Comparison of ENCODE assay signal across 8 cellular contexts in the genomic region with DNA sequence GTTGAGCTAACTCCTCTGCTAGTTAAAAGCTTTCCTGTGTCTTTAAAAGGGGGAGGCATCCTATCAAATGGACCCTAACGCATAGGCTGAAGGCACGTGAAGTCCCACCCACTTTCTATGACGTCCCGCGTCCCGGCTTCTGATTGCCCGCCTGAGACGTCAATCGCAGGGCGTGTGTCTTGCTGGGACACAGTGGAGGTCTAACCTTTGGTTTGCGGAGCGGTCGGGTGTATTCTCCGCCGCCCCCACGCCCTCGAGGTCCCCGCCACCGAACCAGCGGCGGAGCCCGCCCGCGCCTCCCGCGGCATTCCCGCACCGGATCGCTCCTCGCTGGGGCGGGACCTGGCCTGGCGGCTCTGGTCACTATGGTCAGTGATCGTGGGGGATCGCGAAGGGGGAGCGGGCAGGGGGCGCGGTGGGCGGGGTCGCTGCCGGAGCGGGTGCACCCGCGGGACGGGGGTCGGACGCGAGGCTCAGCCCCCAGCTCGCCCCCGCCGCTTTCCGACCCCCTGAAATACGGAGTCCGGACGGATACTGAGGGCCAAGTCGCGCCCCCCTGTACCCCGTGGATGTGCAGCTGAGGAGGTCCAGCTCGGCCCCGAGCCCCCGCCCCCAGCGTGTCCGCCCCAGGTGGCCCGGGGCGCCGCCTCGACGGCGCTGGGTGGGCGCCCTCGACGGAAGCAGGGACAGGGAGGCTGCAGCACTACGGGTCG. TPM values are rescaled to one million over a fixed set of nuclear protein-coding genes. Genes with fewer than 3 reads are reported as not detected.
A peak's percentile ranks its signal among the peaks of the same experiment; 100 is the strongest.
DNase-seq lines count a peak whose midpoint lies in the region; ATAC-seq and TF ChIP-seq lines count a peak whose summit lies in the region.

A gene (plus strand): TSS at position 168 of the 713 bp plus-strand sequence. CDS start 198 bp downstream, at position 366.

- TF ChIP-seq EP300 in transverse colon (IDR thresholded peaks at IDR 0.05; ENCODE audit: low read depth) = no peak

- H3K9me3 ChIP-seq in adipocyte (ENCODE audit: control insufficient read depth, low read length) (no peaks in the 10 kb centered on the region), heart left ventricle (no peaks in the 10 kb centered on the region), trophoblast cell (ENCODE audit: insufficient read depth, low read depth, low read length) (no peaks in the 10 kb centered on the region), transverse colon (no peaks in the 10 kb centered on the region)

- H3K4ac ChIP-seq in trophoblast cell (ENCODE audit: low read depth, low read length) = no peak within 1 kb of the TSS

- H3K14ac ChIP-seq in trophoblast cell (ENCODE audit: low read length) = peak within 1 kb of the TSS; percentile 33

- H2BK5ac ChIP-seq in trophoblast cell (ENCODE audit: low read depth, low read length, poor library complexity) = no peak within 1 kb of the TSS

- H2BK120ac ChIP-seq in trophoblast cell (ENCODE audit: insufficient read depth, low read length, poor library complexity) = peak within 1 kb of the TSS; percentile 38

- H2BK12ac ChIP-seq in trophoblast cell (ENCODE audit: low read length) = no peak within 1 kb of the TSS

- WGBS in heart left ventricle, 4 donors = 0 to 2% (median 1%) methylated on average over 26 to 74 of the region's 74 CpGs
- no CpG with 5 or more reads among the region's 74 CpGs for WGBS in trophoblast cell (ENCODE audit: extremely low coverage, insufficient coverage, insufficient read length)
- 2% methylated on average over 20 of the region's 74 CpGs; no CpG with 5 or more reads in 1 of the 2 donors for WGBS in transverse colon (ENCODE audit: low coverage in 1 of 2), 2 donors

- no peaks in the 10 kb centered on the region for H3K79me2 ChIP-seq in trophoblast cell (ENCODE audit: control insufficient read depth, insufficient read depth, low read length, poor library complexity)

- peaks cover 3% of the 10 kb centered on the region for H3K4me1 ChIP-seq in adipocyte (ENCODE audit: control insufficient read depth, insufficient read depth, low read length)
- H3K4me1 ChIP-seq in heart left ventricle = peaks cover 0 to 15% (median 1%) of the 10 kb centered on the region in 12 donors
- peaks cover 0 to 10% of the 10 kb centered on the region in 2 experiments for H3K4me1 ChIP-seq in trophoblast cell (ENCODE audit: control insufficient read depth in 1 of 2, insufficient read depth in 2 of 2, low read length in 2 of 2)
- peaks cover 0 to 21% (median 11%) of the 10 kb centered on the region in 4 donors for H3K4me1 ChIP-seq in transverse colon

- H2AFZ ChIP-seq in trophoblast cell (ENCODE audit: insufficient read depth, low read length, poor library complexity) = peak within 1 kb of the TSS; percentile 71

- DNase-seq in GM10266 (ENCODE audit: extremely low spot score) (peak; percentile 100), NCI-H1417 treated with DMSO at 0.1 percent for 48 hours (lab: John Stamatoyannopoulos, UW) (peak; percentile 83), SW480 (ENCODE audit: low spot score) (peak; percentile 99), adipocyte (ENCODE audit: low read depth) (peak; percentile 99), heart left ventricle (peak; percentile 96 to 98 (median 98)), trophoblast cell (peak; percentile 99 to 100), transverse colon (peak; percentile 99)

- peak within 1 kb of the TSS; percentile 71 for H3K4me2 ChIP-seq in trophoblast cell (ENCODE audit: low read length)

- H2AK5ac ChIP-seq in trophoblast cell (ENCODE audit: low read length) = no peak within 1 kb of the TSS

- H3K36me3 ChIP-seq in adipocyte (ENCODE audit: control insufficient read depth, insufficient read depth, low read length, severe bottlenecking) = no peaks in the 10 kb centered on the region
- H3K36me3 ChIP-seq in heart left ventricle = no peaks in the 10 kb centered on the region
- H3K36me3 ChIP-seq in trophoblast cell (ENCODE audit: control insufficient read depth in 1 of 2, insufficient read depth in 2 of 2, low read length in 2 of 2) = no peaks in the 10 kb centered on the region
- no peaks in the 10 kb centered on the region for H3K36me3 ChIP-seq in transverse colon

- TF ChIP-seq POLR2A in heart left ventricle (IDR thresholded peaks at IDR 0.05) = no peak
- TF ChIP-seq POLR2A in transverse colon (IDR thresholded peaks at IDR 0.05) = no peak

- ATAC-seq in HG02798 (IDR thresholded peaks at IDR 0.05; ENCODE audit: poor library complexity, unreplicated experiment) = peak; percentile 99
- ATAC-seq in heart left ventricle = peak; percentile 98 to 100 (median 100)

- in situ Hi-C loops in transverse colon (cut with MboI; ENCODE audit: low pct_ligation_motif_present in 1 of 4, low pct_unique_long_range_greater_than_20kb in 1 of 4, low sequenced_read_pairs in 3 of 4) = no loop called here

- peak within 1 kb of the TSS in 2 of 12 donors; percentile 23 to 43 for H3K27ac ChIP-seq in heart left ventricle
- no peak within 1 kb of the TSS for H3K27ac ChIP-seq in trophoblast cell (ENCODE audit: low read depth, low read length)
- H3K27ac ChIP-seq in transverse colon = peak within 1 kb of the TSS in 3 of 4 donors; percentile 26 to 62 (median 46)

- H3K9ac ChIP-seq in adipocyte (ENCODE audit: low read length) (peak within 1 kb of the TSS; percentile 55), trophoblast cell (ENCODE audit: low read length) (no peak within 1 kb of the TSS)

- peaks cover 4% of the 10 kb centered on the region for H3K79me1 ChIP-seq in trophoblast cell (ENCODE audit: low read length)

- peak within 1 kb of the TSS; percentile 55 for H4K12ac ChIP-seq in trophoblast cell (ENCODE audit: low read depth, low read length)

- H3K23ac ChIP-seq in trophoblast cell (ENCODE audit: low read length) = no peak within 1 kb of the TSS

- no peak for TF ChIP-seq CTCF in GM10266 (IDR thresholded peaks at IDR 0.05; ENCODE audit: control insufficient read depth, insufficient read depth, low read depth, missing control alignments)
- TF ChIP-seq CTCF in heart left ventricle (IDR thresholded peaks at IDR 0.05) = no peak
- no peak for TF ChIP-seq CTCF in transverse colon (IDR thresholded peaks at IDR 0.05)

- peak within 1 kb of the TSS; percentile 82 for H4K91ac ChIP-seq in trophoblast cell (ENCODE audit: low read depth, low read length)

- H4K8ac ChIP-seq in trophoblast cell (ENCODE audit: low read depth, low read length) = peak within 1 kb of the TSS; percentile 75

- peak within 1 kb of the TSS; percentile 73 for H3K4me3 ChIP-seq in adipocyte (ENCODE audit: low read length)
- H3K4me3 ChIP-seq in heart left ventricle = peak within 1 kb of the TSS; percentile 50 to 80 (median 67)
- peak within 1 kb of the TSS; percentile 83 for H3K4me3 ChIP-seq in trophoblast cell (ENCODE audit: low read depth, low read length)
- peak within 1 kb of the TSS; percentile 50 to 79 (median 73) for H3K4me3 ChIP-seq in transverse colon

- intact Hi-C loops in heart left ventricle (cut with DNase I) = loop anchor here in 1 of 10 donors (10.0 kb wide), 1 partner anchor 822 kb away; a partner anchor contains a TSS
- intact Hi-C loops in transverse colon (cut with DNase I; ENCODE audit: low total_unique reads) = no loop called here

- H3K18ac ChIP-seq in trophoblast cell (ENCODE audit: low read length) = peak within 1 kb of the TSS; percentile 52

- H3K27me3 ChIP-seq in adipocyte (replicated peaks; ENCODE audit: control insufficient read depth, insufficient read depth, low read length) = no peaks in the 10 kb centered on the region
- H3K27me3 ChIP-seq in heart left ventricle = no peaks in the 10 kb centered on the region
- H3K27me3 ChIP-seq in trophoblast cell (ENCODE audit: insufficient read depth, low read length) = no peaks in the 10 kb centered on the region
- no peaks in the 10 kb centered on the region for H3K27me3 ChIP-seq in transverse colon

RNA-seq across cellular contexts. Expression of the gene that starts here (rescaled TPM):
- under 1 TPM; 0.09 to 0.60 (median 0.38) TPM for total RNA-seq in heart left ventricle
- polyA plus RNA-seq in heart left ventricle = under 1 TPM; 0.19 to 0.50 TPM
- 29.6 and 30.4 TPM in 2 replicates for polyA plus RNA-seq in trophoblast cell (2013)
- total RNA-seq in transverse colon = 1 to 10 TPM in 2 of 4 donors, not detected in 2; 2.6 to 2.7 TPM

Comparison
In these comparisons a context has a peak if more than half of its experiments do, and no peak if none do; other contexts are left out.
1. Peak in DNase-seq, ATAC-seq and H3K4me3 ChIP-seq in heart left ventricle; RNA of the gene not detected or under 1 TPM.